21 cellular contexts compared by ENCODE assay signal in the genomic region with DNA sequence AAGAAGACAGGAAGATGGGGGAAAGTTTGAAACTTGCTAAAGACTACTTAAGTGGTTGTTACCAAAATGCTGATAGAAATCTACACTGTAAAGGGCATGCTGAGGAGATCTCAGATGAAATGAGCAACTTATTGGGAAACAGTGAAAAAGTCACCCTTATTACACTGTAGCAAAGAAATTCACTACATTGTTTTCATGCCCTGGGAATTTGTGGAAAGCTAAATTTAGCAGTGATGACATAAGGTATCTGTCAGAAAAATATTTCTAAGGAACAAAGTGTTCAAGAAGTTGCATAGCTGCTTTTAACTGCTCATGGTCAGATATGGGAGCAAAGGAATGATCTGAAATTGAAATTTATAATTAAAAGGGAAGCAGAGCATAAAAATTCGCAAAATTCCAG.
DNase-seq lines count a peak whose midpoint lies in the region; ATAC-seq and TF ChIP-seq lines count a peak whose summit lies in the region.
"Had no signal": no experiment of that assay in that cellular context is flagged by ENCODE, and none has a peak within 500 bp of the region (broad histone marks: within the 10 kb centered on the region; RNA-seq: fewer than 3 reads in every experiment).

No MANE protein-coding gene starts in this region.

- H2BK20ac ChIP-seq in H9 (ENCODE audit: low read depth, low read length, poor library complexity, severe bottlenecking), result no peak overlapping the region

- H3K9me3 ChIP-seq in breast epithelium, result peaks cover 0 to 13% of the 10 kb centered on the region in 2 donors
- no peaks in the 10 kb centered on the region for H3K9me3 ChIP-seq in H9 (ENCODE audit: control insufficient read depth, low read depth, low read length)
- H3K9me3 ChIP-seq: BLaER1 treated with 17β-estradiol and CSF1 and Interleukin-3, amounts not matched to agents 10 nM and 100 nM had no signal

- ATAC-seq in GM19035 (IDR thresholded peaks at IDR 0.05; ENCODE audit: unreplicated experiment), result no peak
- ATAC-seq: CD8-positive, alpha-beta T cell had no signal

- H4K5ac ChIP-seq in H9 (ENCODE audit: insufficient read length, low read depth, low read length), result no peak overlapping the region

- H3K79me1 ChIP-seq in H9 (ENCODE audit: insufficient read depth, low read depth, low read length, poor library complexity, severe bottlenecking), result no peaks in the 10 kb centered on the region

- DNase-seq in MCF 10A (ENCODE audit: unreplicated experiment) (no peak), breast epithelium (ENCODE audit: low spot score in 2 of 2) (no peak), astrocyte of the spinal cord (ENCODE audit: low read depth, low spot score) (peak; percentile 24), fibroblast of pulmonary artery (ENCODE audit: low read depth) (peak; percentile 88), H9 (no peak), NK-92 (lab: John Stamatoyannopoulos, UW; ENCODE audit: unreplicated experiment) (no peak)
- no peak for DNase-seq in stimulated activated CD4-positive, alpha-beta T cell treated with anti-CD3 and anti-CD28 coated beads, Interleukin-12 subunit alpha, Interleukin-12 subunit beta, amount 100 ng/mL, for 4 hours
- DNase-seq: Calu3; CD8-positive, alpha-beta T cell; H7; Kasumi-1; NCI-H1105; NCI-H187; NCI-H2107; NCI-H510A; NCI-H748 treated with DMSO at 0.1 percent for 48 hours; SHP77 had no signal

- H3K4me1 Mint-ChIP-seq in MCF 10A (ENCODE audit: insufficient read depth, unreplicated experiment) (peaks cover 11% of the 10 kb centered on the region), H9 (no peaks in the 10 kb centered on the region)

- CTCF ChIA-PET in MCF 10A (lab: Yijun Ruan, JAX), result no interaction called here

- TF ChIP-seq CTCF in MCF 10A (IDR thresholded peaks at IDR 0.05; ENCODE audit: unreplicated experiment) (no peak), breast epithelium (IDR thresholded peaks at IDR 0.05) (no peak), astrocyte of the spinal cord (IDR thresholded peaks at IDR 0.05; ENCODE audit: low read depth, low read length) (no peak), fibroblast of pulmonary artery (IDR thresholded peaks at IDR 0.05; ENCODE audit: low read length, missing control alignments) (no peak), H9 (conservative IDR thresholded peaks at IDR 0.05) (no peak)

- H3K36me3 Mint-ChIP-seq in MCF 10A (ENCODE audit: insufficient read depth, unreplicated experiment), result no peaks in the 10 kb centered on the region
- H3K36me3 Mint-ChIP-seq in H9 (ENCODE audit: insufficient read depth in 1 of 3, low read depth in 3 of 3), result peaks cover 0 to 10% (median 0%) of the 10 kb centered on the region in 3 experiments; a peak in 2 of 7 replicates
- H3K36me3 Mint-ChIP-seq: CD8-positive, alpha-beta T cell had no signal

- no peak overlapping the region for H3K4ac ChIP-seq in H9 (ENCODE audit: low read depth, low read length)

- H4K20me1 ChIP-seq in H9 (ENCODE audit: control insufficient read depth, insufficient read depth, insufficient read length), result no peaks in the 10 kb centered on the region
- H4K20me1 ChIP-seq: BLaER1 treated with 17β-estradiol and CSF1 and Interleukin-3, amounts not matched to agents 10 nM and 100 nM had no signal

- H3K36me3 ChIP-seq in breast epithelium, result no peaks in the 10 kb centered on the region
- H3K36me3 ChIP-seq: BLaER1 treated with 17β-estradiol and CSF1 and Interleukin-3, amounts not matched to agents 10 nM and 100 nM had no signal

- no peak overlapping the region for H2AFZ ChIP-seq in H9 (ENCODE audit: low read length)

- no peak overlapping the region for H2AK5ac ChIP-seq in H9 (ENCODE audit: insufficient read length, low read length)

- no peak for TF ChIP-seq POLR2A in breast epithelium (IDR thresholded peaks at IDR 0.05)

- no peak overlapping the region for H3K4me3 ChIP-seq in breast epithelium
- no peak overlapping the region for H3K4me3 ChIP-seq in astrocyte of the spinal cord (ENCODE audit: low read depth, low read length)
- H3K4me3 ChIP-seq in fibroblast of pulmonary artery (replicated peaks; ENCODE audit: low read depth, low read length), result no peak overlapping the region
- H3K4me3 ChIP-seq: BLaER1 treated with 17β-estradiol and CSF1 and Interleukin-3, amounts not matched to agents 10 nM and 100 nM; SK-N-MC had no signal

- H3K27ac ChIP-seq in breast epithelium (no peak overlapping the region), H9 (ENCODE audit: insufficient read length, low read depth, low read length) (no peak overlapping the region)
- H3K27ac ChIP-seq: 22Rv1; BLaER1 treated with 17β-estradiol and CSF1 and Interleukin-3, amounts not matched to agents 10 nM and 100 nM; SK-N-MC had no signal

- no peaks in the 10 kb centered on the region for H3K27me3 ChIP-seq in breast epithelium
- no peaks in the 10 kb centered on the region for H3K27me3 ChIP-seq in H9 (ENCODE audit: insufficient read depth, low read length)
- H3K27me3 ChIP-seq: BLaER1 treated with 17β-estradiol and CSF1 and Interleukin-3, amounts not matched to agents 10 nM and 100 nM had no signal

- intact Hi-C loops in MCF 10A (cut with micrococcal nuclease), result no loop called here
- intact Hi-C loops in breast epithelium (cut with DNase I; ENCODE audit: low total_unique reads), result no loop called here

- no peak overlapping the region for H4K91ac ChIP-seq in H9 (ENCODE audit: insufficient read length, low read depth, low read length)

- no peaks in the 10 kb centered on the region for H3K23me2 ChIP-seq in H9 (ENCODE audit: insufficient read length, low read depth, low read length, poor library complexity, severe bottlenecking)

- no peak overlapping the region for H3K56ac ChIP-seq in H9 (ENCODE audit: insufficient read length, low read depth, low read length)

- H3K4me2 ChIP-seq in H9 (ENCODE audit: insufficient read depth, insufficient read length, low read length), result no peak overlapping the region
- H3K4me2 ChIP-seq: BLaER1 treated with 17β-estradiol and CSF1 and Interleukin-3, amounts not matched to agents 10 nM and 100 nM had no signal

- H2BK15ac ChIP-seq in H9 (ENCODE audit: low read depth, low read length), result no peak overlapping the region

- H3K27me3 Mint-ChIP-seq in MCF 10A (ENCODE audit: insufficient read depth, unreplicated experiment) (no peaks in the 10 kb centered on the region), H9 (ENCODE audit: low read depth) (no peaks in the 10 kb centered on the region)

- no peak overlapping the region for H3K18ac ChIP-seq in H9 (ENCODE audit: insufficient read length, low read depth, low read length)

- no peak overlapping the region for H3K14ac ChIP-seq in H9 (ENCODE audit: insufficient read depth, low read length)

- no peak overlapping the region for H2BK120ac ChIP-seq in H9 (ENCODE audit: low read depth, low read length, poor library complexity, severe bottlenecking)

- in situ Hi-C loops in astrocyte of the spinal cord (cut with HindIII; ENCODE audit: low sequenced_read_pairs), result no loop called here

- no peak overlapping the region for H2BK5ac ChIP-seq in H9 (ENCODE audit: insufficient read length, low read length)

- H3K79me2 ChIP-seq in H9 (ENCODE audit: insufficient read depth, low read length), result no peaks in the 10 kb centered on the region

- H3K27ac Mint-ChIP-seq in MCF 10A (ENCODE audit: low read depth, unreplicated experiment) (peak overlapping the region; percentile 82), H9 (no peak overlapping the region)
- H3K27ac Mint-ChIP-seq: CD8-positive, alpha-beta T cell had no signal

- no TSS peak for BruUV-seq in MCF 10A (replicated peaks; lab: Mats Ljungman, UMichigan)

- H3K9me3 Mint-ChIP-seq in MCF 10A (ENCODE audit: unreplicated experiment), result peaks cover 14% of the 10 kb centered on the region
- H3K9me3 Mint-ChIP-seq in H9, result peaks cover 13 to 14% of the 10 kb centered on the region in 2 experiments; a peak in 3 of 5 replicates

- H4K8ac ChIP-seq in H9 (replicated peaks; ENCODE audit: insufficient read length, low read depth, low read length), result no peak overlapping the region

- H3K4me3 Mint-ChIP-seq in MCF 10A (ENCODE audit: unreplicated experiment) (no peak overlapping the region), H9 (no peak overlapping the region)
- H3K4me3 Mint-ChIP-seq: CD8-positive, alpha-beta T cell had no signal

- H3K9ac ChIP-seq in H9 (ENCODE audit: extremely low read depth, insufficient read length, low read length), result no peak overlapping the region
- H3K9ac ChIP-seq: BLaER1 treated with 17β-estradiol and CSF1 and Interleukin-3, amounts not matched to agents 10 nM and 100 nM had no signal

- no peak overlapping the region for H3T11ph ChIP-seq in H9 (ENCODE audit: low read length)

- no peak overlapping the region for H2BK12ac ChIP-seq in H9 (ENCODE audit: insufficient read length, low read depth, low read length)

- POLR2A ChIA-PET in MCF 10A (lab: Yijun Ruan, JAX), result no interaction called here

- no CpG with 5 or more reads among the region's 1 CpG for WGBS in H9 (ENCODE audit: extremely low coverage, insufficient read length, low lambda C conversion rate)

- no peak overlapping the region for H3K23ac ChIP-seq in H9 (ENCODE audit: insufficient read length, low read depth, low read length)

- H3K4me1 ChIP-seq in breast epithelium (no peaks in the 10 kb centered on the region), H9 (ENCODE audit: insufficient read depth, low read length) (no peaks in the 10 kb centered on the region)
- H3K4me1 ChIP-seq: BLaER1 treated with 17β-estradiol and CSF1 and Interleukin-3, amounts not matched to agents 10 nM and 100 nM had no signal

Comparison
In these comparisons a context has a peak if more than half of its experiments do, and no peak if none do; other contexts are left out.
1. DNase-seq: peak in astrocyte of the spinal cord (single experiment) and fibroblast of pulmonary artery (single experiment); none in MCF 10A (single experiment), breast epithelium (0 of 2), H9 (single experiment), stimulated activated CD4-positive, alpha-beta T cell treated with anti-CD3 and anti-CD28 coated beads, Interleukin-12 subunit alpha, Interleukin-12 subunit beta, amount 100 ng/mL, for 4 hours (single experiment) and NK-92 (single experiment).